In the genomic region with DNA sequence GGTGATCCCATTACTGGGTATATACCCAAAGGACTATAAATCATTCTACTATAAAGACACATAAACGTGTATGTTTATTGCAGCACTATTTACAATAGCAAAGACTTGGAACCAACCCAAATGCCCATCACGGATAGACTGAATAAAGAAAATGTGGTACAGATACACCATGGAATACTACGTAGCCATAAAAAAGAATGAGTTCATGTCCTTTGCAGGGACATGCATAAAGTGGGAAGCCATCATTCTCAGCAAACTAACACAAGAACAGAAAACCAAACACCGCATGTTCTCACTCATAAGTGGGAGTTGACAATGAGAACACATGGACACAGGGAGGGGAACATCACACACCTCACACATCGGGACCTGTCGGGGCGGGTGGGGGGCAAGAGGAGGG, we compare ENCODE assay signal across 8 cellular contexts. TPM values are rescaled to one million over a fixed set of nuclear protein-coding genes. Genes with fewer than 3 reads are reported as not detected.
A peak's percentile ranks its signal among the peaks of the same experiment; 100 is the strongest.
DNase-seq lines count a peak whose midpoint lies in the region; ATAC-seq and TF ChIP-seq lines count a peak whose summit lies in the region.
"Not testable (repeated sequence)": the region's sequence is repeated elsewhere in the genome, so short reads cannot be mapped to it uniquely, and the experiment has no call there.

No MANE protein-coding gene starts in this region.

- H3K9me3 ChIP-seq in HEK293 (ENCODE audit: control insufficient read depth, insufficient read depth, low read depth, low read length); SK-N-SH; spleen: not testable (repeated sequence)

- not testable (repeated sequence) for H3K9ac ChIP-seq in SK-N-SH

- TF ChIP-seq POLR2A in spleen (IDR thresholded peaks at IDR 0.05): not testable (repeated sequence)

- peak overlapping the region; percentile 91; the same call in 1 of the 2 replicates for H3K4me3 ChIP-seq in ACC112 (ENCODE audit: low read depth, low read length)
- H3K4me3 ChIP-seq in HEK293 (ENCODE audit: low read depth, low read length); spleen: not testable (repeated sequence)
- H3K4me3 ChIP-seq in SK-N-SH (ENCODE audit: low read depth in 2 of 2, low read length in 1 of 2): peak overlapping the region in 1 of 2 experiments; percentile 65; a peak in 1 of 4 replicates

- not testable (repeated sequence) for TF ChIP-seq EP300 in SK-N-SH (IDR thresholded peaks at IDR 0.05; ENCODE audit: borderline replicate concordance in 1 of 2, low read depth in 1 of 2, low read length in 1 of 2)

- peaks cover 12% of the 10 kb centered on the region for H3K27me3 Mint-ChIP-seq in activated CD4-positive, alpha-beta memory T cell treated with anti-CD3 and anti-CD28 coated beads, Interleukin-2, amount 10 ng/mL, durations not matched to agents 7 days and 5 days
- peaks cover 19% of the 10 kb centered on the region for H3K27me3 Mint-ChIP-seq in activated naive CD4-positive, alpha-beta T cell treated with anti-CD3 and anti-CD28 coated beads, Interleukin-2, amount 10 ng/mL, durations not matched to agents 7 days and 5 days
- peaks cover 12% of the 10 kb centered on the region for H3K27me3 Mint-ChIP-seq in endothelial cell (ENCODE audit: unreplicated experiment)
- H3K27me3 Mint-ChIP-seq in naive thymus-derived CD8-positive, alpha-beta T cell: peaks cover 0 to 17% (median 0%) of the 10 kb centered on the region in 5 donors

- not testable (repeated sequence) for H4K20me1 ChIP-seq in SK-N-SH (ENCODE audit: insufficient read depth)

- not testable (repeated sequence) for H3K36me3 ChIP-seq in ACC112 (ENCODE audit: insufficient read depth, low read length); SK-N-SH (replicated peaks in 1 of 2; ENCODE audit: control insufficient read depth in 1 of 2, insufficient read depth in 2 of 2, low read length in 1 of 2); spleen
- H3K36me3 ChIP-seq in HEK293 (ENCODE audit: control insufficient read depth in 2 of 2, insufficient read depth in 1 of 2, low read length in 2 of 2): peaks cover 0 to 12% of the 10 kb centered on the region in 2 experiments; a peak in 1 of 3 replicates

- POLR2A ChIA-PET in HEK293 (lab: Yijun Ruan, JAX); activated CD4-positive, alpha-beta memory T cell treated with anti-CD3 and anti-CD28 coated beads, Interleukin-2, amount 10 ng/mL, durations not matched to agents 7 days and 5 days (lab: Charles Lee); naive thymus-derived CD8-positive, alpha-beta T cell (lab: Charles Lee): not testable (repeated sequence)
- POLR2A ChIA-PET in SK-N-SH (lab: Yijun Ruan, JAX): interaction anchor here (0.9 kb wide), 1 partner anchor 9 kb away, joined by 3 read pairs; no protein-coding TSS in a partner anchor

- ATAC-seq in naive thymus-derived CD8-positive, alpha-beta T cell: not testable (repeated sequence)

- H3K27ac ChIP-seq in ACC112 (ENCODE audit: low read depth, low read length); HEK293 (ENCODE audit: extremely low read depth, low read depth, low read length); SK-N-SH (ENCODE audit: low read depth in 2 of 2, low read length in 1 of 2); spleen: not testable (repeated sequence)

- H3K4me2 ChIP-seq in SK-N-SH: peak overlapping the region; percentile 78

- peak overlapping the region; percentile 18 for H3K4me3 Mint-ChIP-seq in activated CD4-positive, alpha-beta memory T cell treated with anti-CD3 and anti-CD28 coated beads, Interleukin-2, amount 10 ng/mL, durations not matched to agents 7 days and 5 days
- peak overlapping the region; percentile 61 for H3K4me3 Mint-ChIP-seq in activated naive CD4-positive, alpha-beta T cell treated with anti-CD3 and anti-CD28 coated beads, Interleukin-2, amount 10 ng/mL, durations not matched to agents 7 days and 5 days
- H3K4me3 Mint-ChIP-seq in endothelial cell (ENCODE audit: unreplicated experiment): peak overlapping the region; percentile 99
- peak overlapping the region; percentile 15 to 73 (median 48) for H3K4me3 Mint-ChIP-seq in naive thymus-derived CD8-positive, alpha-beta T cell

- H3K36me3 Mint-ChIP-seq in activated CD4-positive, alpha-beta memory T cell treated with anti-CD3 and anti-CD28 coated beads, Interleukin-2, amount 10 ng/mL, durations not matched to agents 7 days and 5 days (ENCODE audit: low read depth); activated naive CD4-positive, alpha-beta T cell treated with anti-CD3 and anti-CD28 coated beads, Interleukin-2, amount 10 ng/mL, durations not matched to agents 7 days and 5 days; naive thymus-derived CD8-positive, alpha-beta T cell: not testable (repeated sequence)
- peaks cover 19% of the 10 kb centered on the region for H3K36me3 Mint-ChIP-seq in endothelial cell (ENCODE audit: low read depth, unreplicated experiment)

- CTCF ChIA-PET in HEK293 (lab: Yijun Ruan, JAX); activated CD4-positive, alpha-beta memory T cell treated with anti-CD3 and anti-CD28 coated beads, Interleukin-2, amount 10 ng/mL, durations not matched to agents 7 days and 5 days (lab: Charles Lee); activated naive CD4-positive, alpha-beta T cell treated with anti-CD3 and anti-CD28 coated beads, Interleukin-2, amount 10 ng/mL, durations not matched to agents 7 days and 5 days (lab: Charles Lee): not testable (repeated sequence)
- CTCF ChIA-PET in SK-N-SH (lab: Yijun Ruan, JAX): interaction anchor here (1.4 kb wide), 1 partner anchor 8 kb away, joined by 6 read pairs; no protein-coding TSS in a partner anchor

- H3K4me1 ChIP-seq in ACC112 (ENCODE audit: control insufficient read depth, insufficient read depth, low read length, unreplicated experiment); HEK293 (ENCODE audit: control insufficient read depth, insufficient read depth, low read length); SK-N-SH (ENCODE audit: control insufficient read depth in 1 of 2, insufficient read depth in 2 of 2, low read depth in 1 of 2, low read length in 1 of 2): not testable (repeated sequence)
- peaks cover 0 to 20% (median 13%) of the 10 kb centered on the region in 6 donors for H3K4me1 ChIP-seq in spleen

- intact Hi-C loops in spleen (cut with DNase I; ENCODE audit: low total_unique reads): not testable (repeated sequence)

- DNase-seq in SK-N-SH; activated CD4-positive, alpha-beta memory T cell treated with anti-CD3 and anti-CD28 coated beads, Interleukin-2, amount 10 ng/mL, durations not matched to agents 7 days and 5 days; activated naive CD4-positive, alpha-beta T cell treated with anti-CD3 and anti-CD28 coated beads, Interleukin-2, amount 10 ng/mL, durations not matched to agents 7 days and 5 days; endothelial cell (ENCODE audit: low spot score); naive thymus-derived CD8-positive, alpha-beta T cell: not testable (repeated sequence)
- peak; percentile 16 for DNase-seq in spleen

- not testable (repeated sequence) for TF ChIP-seq CTCF in HEK293 (tag by site-specific recombination; IDR thresholded peaks at IDR 0.05); SK-N-SH (IDR thresholded peaks at IDR 0.05); endothelial cell (IDR thresholded peaks at IDR 0.05; ENCODE audit: unreplicated experiment); spleen (IDR thresholded peaks at IDR 0.05 in 8 of 11, conservative IDR thresholded peaks at IDR 0.05 in 3 of 11)

- not testable (repeated sequence) for TF ChIP-seq RAD21 in SK-N-SH (IDR thresholded peaks at IDR 0.05; ENCODE audit: low read length)

- peaks cover 12% of the 10 kb centered on the region for H3K4me1 Mint-ChIP-seq in activated CD4-positive, alpha-beta memory T cell treated with anti-CD3 and anti-CD28 coated beads, Interleukin-2, amount 10 ng/mL, durations not matched to agents 7 days and 5 days
- H3K4me1 Mint-ChIP-seq in activated naive CD4-positive, alpha-beta T cell treated with anti-CD3 and anti-CD28 coated beads, Interleukin-2, amount 10 ng/mL, durations not matched to agents 7 days and 5 days: peaks cover 12% of the 10 kb centered on the region
- H3K4me1 Mint-ChIP-seq in endothelial cell (ENCODE audit: unreplicated experiment): peaks cover 20% of the 10 kb centered on the region
- peaks cover 5 to 14% (median 10%) of the 10 kb centered on the region in 4 donors for H3K4me1 Mint-ChIP-seq in naive thymus-derived CD8-positive, alpha-beta T cell

- H2AFZ ChIP-seq in ACC112 (ENCODE audit: low read length, unreplicated experiment); SK-N-SH (ENCODE audit: low read depth): not testable (repeated sequence)

- H3K27me3 ChIP-seq in ACC112 (ENCODE audit: insufficient read depth, low read length); SK-N-SH (ENCODE audit: insufficient read depth): not testable (repeated sequence)
- peaks cover 0 to 43% (median 12%) of the 10 kb centered on the region in 7 donors for H3K27me3 ChIP-seq in spleen (replicated peaks in 1 of 7)

- not testable (repeated sequence) for H3F3A ChIP-seq in SK-N-SH (replicated peaks; ENCODE audit: insufficient read depth)

- H3K9me3 Mint-ChIP-seq in activated CD4-positive, alpha-beta memory T cell treated with anti-CD3 and anti-CD28 coated beads, Interleukin-2, amount 10 ng/mL, durations not matched to agents 7 days and 5 days; activated naive CD4-positive, alpha-beta T cell treated with anti-CD3 and anti-CD28 coated beads, Interleukin-2, amount 10 ng/mL, durations not matched to agents 7 days and 5 days; endothelial cell (ENCODE audit: unreplicated experiment); naive thymus-derived CD8-positive, alpha-beta T cell: not testable (repeated sequence)

- not testable (repeated sequence) for H3K9me2 ChIP-seq in SK-N-SH

- not testable (repeated sequence) for H3K27ac Mint-ChIP-seq in activated CD4-positive, alpha-beta memory T cell treated with anti-CD3 and anti-CD28 coated beads, Interleukin-2, amount 10 ng/mL, durations not matched to agents 7 days and 5 days; activated naive CD4-positive, alpha-beta T cell treated with anti-CD3 and anti-CD28 coated beads, Interleukin-2, amount 10 ng/mL, durations not matched to agents 7 days and 5 days
- H3K27ac Mint-ChIP-seq in endothelial cell (ENCODE audit: unreplicated experiment): peak overlapping the region; percentile 90
- peak overlapping the region in 1 of 10 donors; percentile 74 for H3K27ac Mint-ChIP-seq in naive thymus-derived CD8-positive, alpha-beta T cell

- H3K79me2 ChIP-seq in ACC112 (ENCODE audit: control insufficient read depth, insufficient read depth, low read length, unreplicated experiment): peaks cover 35% of the 10 kb centered on the region
- peaks cover 59% of the 10 kb centered on the region for H3K79me2 ChIP-seq in SK-N-SH (ENCODE audit: insufficient read depth)

- WGBS in SK-N-SH (ENCODE audit: low lambda C conversion rate): 87% methylated on average over 7 of the region's 7 CpGs
- WGBS in spleen, 5 donors: 89 to 96% (median 91%) methylated on average over 7 of the region's 7 CpGs

RNA-seq across cellular contexts. Expression of gene NINL, which starts 1.7 kb away (rescaled TPM):
- polyA plus RNA-seq in SK-N-SH (2012; rRNA removed): 22.5 and 23.9 TPM in 2 replicates
- polyA plus RNA-seq in SK-N-SH (2012; cell fraction: cytosol; rRNA removed): 13.1 and 17.3 TPM in 2 replicates
- polyA plus RNA-seq in SK-N-SH (2012; cell fraction: nucleus; rRNA removed): 92.5 and 116 TPM in 2 replicates
- 1 to 10 TPM; 2.5 to 2.8 TPM for total RNA-seq in activated CD4-positive, alpha-beta memory T cell treated with anti-CD3 and anti-CD28 coated beads, Interleukin-2, amount 10 ng/mL, durations not matched to agents 7 days and 5 days
- total RNA-seq in endothelial cell (ENCODE audit: unreplicated experiment): 95.5 TPM
- total RNA-seq in naive thymus-derived CD8-positive, alpha-beta T cell: 1 to 10 TPM; 4.2 to 6.8 TPM
- polyA plus RNA-seq in naive thymus-derived CD8-positive, alpha-beta T cell: under 1 TPM; 0.21 to 0.96 (median 0.48) TPM
- total RNA-seq in spleen: 10 to 100 TPM in 3 of 7 donors, 1 to 10 TPM in 4; 6.7 to 16.1 (median 9.4) TPM
- polyA plus RNA-seq in spleen: 1 to 10 TPM; 3.1 to 7.1 (median 3.2) TPM

RNA-seq across cellular contexts. Expression of gene NANP, which starts 40.2 kb away (rescaled TPM):
- 1.9 and 2.6 TPM in 2 replicates for polyA plus RNA-seq in SK-N-SH (2012; rRNA removed)
- polyA plus RNA-seq in SK-N-SH (2012; cell fraction: cytosol; rRNA removed): 3.2 and 4.1 TPM in 2 replicates
- 0.86 and 1.3 TPM in 2 replicates for polyA plus RNA-seq in SK-N-SH (2012; cell fraction: nucleus; rRNA removed)
- total RNA-seq in activated CD4-positive, alpha-beta memory T cell treated with anti-CD3 and anti-CD28 coated beads, Interleukin-2, amount 10 ng/mL, durations not matched to agents 7 days and 5 days: 1 to 10 TPM; 5.2 to 5.5 TPM
- 6.8 TPM for total RNA-seq in endothelial cell (ENCODE audit: unreplicated experiment)
- total RNA-seq in naive thymus-derived CD8-positive, alpha-beta T cell: 1 to 10 TPM; 1.3 to 1.6 TPM
- under 1 TPM; 0.41 to 0.97 (median 0.80) TPM for polyA plus RNA-seq in naive thymus-derived CD8-positive, alpha-beta T cell
- total RNA-seq in spleen: 1 to 10 TPM; 2.9 to 6.1 (median 3.4) TPM
- polyA plus RNA-seq in spleen: 1 to 10 TPM; 1.2 to 2.1 (median 1.6) TPM

Comparison
In these comparisons a context has a peak if more than half of its experiments do, and no peak if none do; other contexts are left out.
1. H3K4me3 Mint-ChIP-seq: peak in every context shown above with its lines; median percentile 99 in endothelial cell; 61 in activated naive CD4-positive, alpha-beta T cell treated with anti-CD3 and anti-CD28 coated beads, Interleukin-2, amount 10 ng/mL, durations not matched to agents 7 days and 5 days; 48 in naive thymus-derived CD8-positive, alpha-beta T cell; 18 in activated CD4-positive, alpha-beta memory T cell treated with anti-CD3 and anti-CD28 coated beads, Interleukin-2, amount 10 ng/mL, durations not matched to agents 7 days and 5 days.